Comparison of ENCODE assay signal across 8 cellular contexts in genomic region chr16:3158498-3159314, GRCh38. TPM values are rescaled to one million over a fixed set of nuclear protein-coding genes. Genes with fewer than 3 reads are reported as not detected.
A peak's percentile ranks its signal among the peaks of the same experiment; 100 is the strongest.
DNase-seq lines count a peak whose midpoint lies in the region; ATAC-seq, FAIRE-seq and TF ChIP-seq lines count a peak whose summit lies in the region.

No MANE protein-coding gene starts in this region.

- H3K27ac Mint-ChIP-seq in WTC11: peak overlapping the region; percentile 88

- no peaks in the 10 kb centered on the region for H3K9me3 Mint-ChIP-seq in WTC11

- no peaks in the 10 kb centered on the region for H3K9me2 ChIP-seq in HCT116 (ENCODE audit: insufficient read depth)

- peaks cover 32% of the 10 kb centered on the region for H3K27me3 Mint-ChIP-seq in WTC11 (ENCODE audit: low read depth)

- H3K27ac ChIP-seq in HCT116 (ENCODE audit: low read depth, low read length): peak overlapping the region; percentile 91

- peaks cover 6% of the 10 kb centered on the region for H3K4me1 Mint-ChIP-seq in WTC11

- FAIRE-seq in bronchial epithelial cell (lab: Jason Lieb, UNC): no peak

- H3K4me3 Mint-ChIP-seq in WTC11: peak overlapping the region; percentile 91

- POLR2A ChIA-PET in HCT116 (lab: Charles Lee) (interaction anchor here (1.0 to 3.1 kb wide), 6 partner anchors 9 to 29 kb away, joined by 3 to 20 read pairs (median 8); partner anchors contain the start of genes OR1F1 and ZNF213), WTC11 (lab: Charles Lee) (interaction anchor here (0.5 to 3.4 kb wide), 13 partner anchors 9 to 254 kb away, joined by 3 to 41 read pairs (median 4); partner anchors contain the start of genes ZNF200, ZNF213, ZNF263 and ZSCAN10)

- intact Hi-C loops in HCT116 (cut with micrococcal nuclease): loop anchor here (1.0 kb wide), 1 partner anchor 8 kb away; no protein-coding TSS in a partner anchor

- H3K4me3 ChIP-seq in HCT116 (replicated peaks in 1 of 2; ENCODE audit: low read depth in 1 of 2, low read length in 2 of 2) (peak overlapping the region; percentile 67 to 78), bronchial epithelial cell (ENCODE audit: low read depth, low read length) (peak overlapping the region; percentile 83)

- TSS peak; percentile 69 for BruUV-seq in HCT116 (replicated peaks; lab: Mats Ljungman, UMichigan)

- TF ChIP-seq RAD21 in HCT116 (IDR thresholded peaks at IDR 0.05; ENCODE audit: low read depth): no peak

- peak overlapping the region; percentile 80 for H3K9ac ChIP-seq in HCT116 (ENCODE audit: low read length)

- H2AFZ ChIP-seq in HCT116 (ENCODE audit: low read depth, low read length, poor library complexity, severe bottlenecking): peak overlapping the region; percentile 84

- H3K9me3 ChIP-seq in HCT116 (ENCODE audit: control insufficient read depth in 1 of 2, insufficient read depth in 1 of 2, low read depth in 1 of 2, low read length in 2 of 2): no peaks in the 10 kb centered on the region

- H3K4me1 ChIP-seq in HCT116 (ENCODE audit: control insufficient read depth in 1 of 2, insufficient read depth in 2 of 2, low read length in 2 of 2): peaks cover 14 to 61% of the 10 kb centered on the region in 2 experiments; a peak in 3 of 4 replicates

- H3K79me2 ChIP-seq in HCT116 (ENCODE audit: insufficient read depth, low read length): no peaks in the 10 kb centered on the region

- peak overlapping the region; percentile 99 for H3K4me2 ChIP-seq in HCT116 (ENCODE audit: low read length)

- CTCF ChIA-PET in HCT116 (lab: Charles Lee): interaction anchor here (0.8 to 2.5 kb wide), 8 partner anchors 9 to 127 kb away, joined by 3 to 11 read pairs (median 4); partner anchors contain the start of gene ZNF213
- CTCF ChIA-PET in WTC11 (lab: Charles Lee): interaction anchor here (0.5 to 6.2 kb wide), 17 partner anchors 7 to 656 kb away, joined by 3 to 95 read pairs (median 5); partner anchors contain the start of genes ZNF213 and ZSCAN10

- H3K36me3 Mint-ChIP-seq in WTC11: no peaks in the 10 kb centered on the region

- no peaks in the 10 kb centered on the region for H4K20me1 ChIP-seq in HCT116 (ENCODE audit: insufficient read depth)

- no peak for TF ChIP-seq CTCF in HCT116 (IDR thresholded peaks at IDR 0.05 in 2 of 3, conservative IDR thresholded peaks at IDR 0.05 in 1 of 3; ENCODE audit: borderline replicate concordance in 1 of 3, insufficient read depth in 1 of 3, low read depth in 2 of 3, low read length in 2 of 3)
- no peak for TF ChIP-seq CTCF in WTC11 (IDR thresholded peaks at IDR 0.05)
- TF ChIP-seq CTCF in bronchial epithelial cell (IDR thresholded peaks at IDR 0.05; ENCODE audit: insufficient read depth, low read length, severe bottlenecking): no peak

- H3K27me3 ChIP-seq in HCT116 (ENCODE audit: insufficient read depth, low read length) (no peaks in the 10 kb centered on the region), bronchial epithelial cell (ENCODE audit: control insufficient read depth, insufficient read depth, low read length) (no peaks in the 10 kb centered on the region)

- TF ChIP-seq POLR2A in HCT116 (IDR thresholded peaks at IDR 0.05; ENCODE audit: borderline replicate concordance, extremely low read depth, insufficient read depth, insufficient read length): peak; percentile 40

- ATAC-seq in HCT116 (peak; percentile 62), WTC11 (peak; percentile 52), GM18858 (IDR thresholded peaks at IDR 0.05; ENCODE audit: unreplicated experiment) (no peak)

- no peaks in the 10 kb centered on the region for H3K36me3 ChIP-seq in HCT116 (ENCODE audit: control insufficient read depth in 1 of 2, insufficient read depth in 2 of 2, low read length in 2 of 2)
- no peaks in the 10 kb centered on the region for H3K36me3 ChIP-seq in bronchial epithelial cell (ENCODE audit: control insufficient read depth, insufficient read depth, low read length)

- RAD21 ChIA-PET in HCT116 (lab: Charles Lee; ENCODE audit: low non-redundant PET in 1 of 2, low total read pairs in 2 of 2, uncharacterized antibody in 2 of 2, unreplicated experiment in 2 of 2): interaction anchor here (0.6 to 1.3 kb wide), 4 partner anchors 8 to 29 kb away, joined by 3 to 5 read pairs (median 4); no protein-coding TSS in a partner anchor

- peak; percentile 95 for DNase-seq in DMS53 (lab: John Stamatoyannopoulos, UW)
- peak; percentile 88 for DNase-seq in HCT116 (ENCODE audit: low read depth, low spot score)
- peak; percentile 80 for DNase-seq in NCI-H2171 (lab: John Stamatoyannopoulos, UW)
- DNase-seq in WTC11 (ENCODE audit: low spot score): peak; percentile 87
- peak; percentile 75 for DNase-seq in bronchial epithelial cell (ENCODE audit: low read depth)
- peak; percentile 89 for DNase-seq in iris pigment epithelial cell (ENCODE audit: low read depth)
- DNase-seq in stimulated activated CD4-positive, alpha-beta T cell treated with anti-CD3 and anti-CD28 coated beads, Interleukin-12 subunit alpha, Interleukin-12 subunit beta, amount 100 ng/mL, for 4 hours: peak; percentile 77

TF ChIP-seq in HCT116, 20 proteins besides CTCF, POLR2A, EP300 and RAD21 (continues in another document):
- TF ChIP-seq TCF7L2 (IDR thresholded peaks at IDR 0.05; ENCODE audit: borderline replicate concordance, extremely low read depth, insufficient read depth, insufficient read length) (no peak), SRF (IDR thresholded peaks at IDR 0.05; ENCODE audit: low read depth) (no peak), ZBTB33 (IDR thresholded peaks at IDR 0.05; ENCODE audit: extremely low read depth, insufficient replicate concordance, low read length) (peak; percentile 73), MAX (IDR thresholded peaks at IDR 0.05) (no peak), ELF1 (IDR thresholded peaks at IDR 0.05; ENCODE audit: borderline replicate concordance, low read depth) (no peak), JUND (IDR thresholded peaks at IDR 0.05) (no peak)

TF ChIP-seq in WTC11, 78 proteins besides CTCF, POLR2A, EP300 and RAD21 (continues in another document):
- TF ChIP-seq MAX (CRISPR knock-in tag; IDR thresholded peaks at IDR 0.05) (0 out of 2 replicates have a peak, but pooled peaks have one; percentile 38), GRHL2 (CRISPR knock-in tag; IDR thresholded peaks at IDR 0.05; ENCODE audit: insufficient replicate concordance, severe bottlenecking) (no peak), PRRX2 (CRISPR knock-in tag; IDR thresholded peaks at IDR 0.05) (no peak), ZNF423 (CRISPR knock-in tag; IDR thresholded peaks at IDR 0.05) (peak; percentile 27; the same call in 1 of the 2 replicates), NFATC4 (CRISPR knock-in tag; IDR thresholded peaks at IDR 0.05) (no peak), EMX1 (CRISPR knock-in tag; IDR thresholded peaks at IDR 0.05) (no peak), AR (CRISPR knock-in tag; IDR thresholded peaks at IDR 0.05) (no peak), CREB1 (CRISPR knock-in tag; IDR thresholded peaks at IDR 0.05) (no peak), HMGXB4 (CRISPR knock-in tag; IDR thresholded peaks at IDR 0.05) (peak; percentile 86), FOXK1 (CRISPR knock-in tag; IDR thresholded peaks at IDR 0.05) (0 out of 2 replicates have a peak, but pooled peaks have one; percentile 6)

RNA-seq across cellular contexts. Expression of gene ZNF213, which starts 23.9 kb away (rescaled TPM):
- total RNA-seq in HCT116 (2021; ENCODE audit: unreplicated experiment): 11.0 TPM
- 9.4 and 10.3 TPM in 2 replicates for polyA plus RNA-seq in HCT116 (2012)
- total RNA-seq in WTC11 (2021): 8.9 to 11.6 TPM (median 10.3 TPM) in 3 replicates
- total RNA-seq in bronchial epithelial cell: 7.6 and 10.6 TPM in 2 replicates

RNA-seq across cellular contexts. Expression of gene OR1F1, which starts 29.3 kb away (rescaled TPM):
- total RNA-seq in HCT116 (2021; ENCODE audit: unreplicated experiment): not detected
- 0.07 TPM in 1 of 2 replicates, not detected in the other for polyA plus RNA-seq in HCT116 (2012)
- 0.27 to 0.46 TPM (median 0.44 TPM) in 3 replicates for total RNA-seq in WTC11 (2021)
- not detected in 2 replicates for total RNA-seq in bronchial epithelial cell

RNA-seq across cellular contexts. Expression of gene ZNF205, which starts 46.3 kb away (rescaled TPM):
- total RNA-seq in HCT116 (2021; ENCODE audit: unreplicated experiment) (17.0 TPM), WTC11 (2021) (17.7 to 22.7 TPM (median 21.3 TPM) in 3 replicates), bronchial epithelial cell (17.5 and 22.4 TPM in 2 replicates)
- polyA plus RNA-seq in HCT116 (2012): 14.3 and 14.9 TPM in 2 replicates

RNA-seq across cellular contexts. Expression of gene ZSCAN10, which starts 59.6 kb away (rescaled TPM):
- total RNA-seq in HCT116 (2021; ENCODE audit: unreplicated experiment) (0.76 TPM), WTC11 (2021) (263 to 286 TPM (median 271 TPM) in 3 replicates), bronchial epithelial cell (not detected in 2 replicates)
- 0.08 and 0.10 TPM in 2 replicates for polyA plus RNA-seq in HCT116 (2012)
